9 cellular contexts compared by ENCODE assay signal in genomic region chr5:146751781-146752401, GRCh38.
A peak's percentile ranks its signal among the peaks of the same experiment; 100 is the strongest.
DNase-seq lines count a peak whose midpoint lies in the region; ATAC-seq and TF ChIP-seq lines count a peak whose summit lies in the region.
"Had no signal": no experiment of that assay in that cellular context is flagged by ENCODE, and none has a peak within 500 bp of the region (broad histone marks: within the 10 kb centered on the region; RNA-seq: fewer than 3 reads in every experiment).

No MANE protein-coding gene starts in this region.

- no peak overlapping the region for H3K4me3 Mint-ChIP-seq in endothelial cell (ENCODE audit: unreplicated experiment)

- H3K9me3 ChIP-seq in Karpas-422 (ENCODE audit: low read length) (peaks cover 5% of the 10 kb centered on the region; the same call in 1 of the 2 replicates), SJCRH30 (replicated peaks) (0 out of 2 replicates have a peak, but pooled peaks cover 3% of the 10 kb centered on the region)
- H3K9me3 ChIP-seq: upper lobe of left lung had no signal

- H3K4me1 ChIP-seq in Karpas-422 (ENCODE audit: low read length) (no peaks in the 10 kb centered on the region), SJCRH30 (peaks cover 4% of the 10 kb centered on the region; the same call in 1 of the 2 replicates)
- H3K4me1 ChIP-seq: upper lobe of left lung had no signal

- H2AFZ ChIP-seq in Karpas-422 (ENCODE audit: low read length), result no peak overlapping the region

- ATAC-seq in GM19463 (IDR thresholded peaks at IDR 0.05; ENCODE audit: unreplicated experiment) (peak; percentile 97), HG03342 (IDR thresholded peaks at IDR 0.05; ENCODE audit: unreplicated experiment) (peak; percentile 96)

- H3K9me3 Mint-ChIP-seq in endothelial cell (ENCODE audit: unreplicated experiment), result no peaks in the 10 kb centered on the region

- no peaks in the 10 kb centered on the region for H4K20me1 ChIP-seq in Karpas-422 (ENCODE audit: insufficient read depth, low read depth, low read length)

- no peak overlapping the region for H3K4me2 ChIP-seq in Karpas-422 (ENCODE audit: low read depth, low read length, poor library complexity, severe bottlenecking)

- H3K4me1 Mint-ChIP-seq in endothelial cell (ENCODE audit: unreplicated experiment), result no peaks in the 10 kb centered on the region

- H3K27ac ChIP-seq in Karpas-422 (ENCODE audit: low read length) (no peak overlapping the region), SJCRH30 (no peak overlapping the region)
- H3K27ac ChIP-seq: upper lobe of left lung had no signal

- H3K36me3 Mint-ChIP-seq in endothelial cell (ENCODE audit: low read depth, unreplicated experiment), result no peaks in the 10 kb centered on the region

- H3K36me3 ChIP-seq in Karpas-422 (ENCODE audit: insufficient read depth, low read length), result no peaks in the 10 kb centered on the region
- H3K36me3 ChIP-seq in SJCRH30, result no peaks in the 10 kb centered on the region
- H3K36me3 ChIP-seq: upper lobe of left lung had no signal

- DNase-seq in activated T-cell treated with anti-CD3 and anti-CD28 coated beads for 24 hours (ENCODE audit: low read depth) (peak; percentile 15), Karpas-422 (no peak), endothelial cell (ENCODE audit: low spot score) (no peak), SJCRH30 (no peak), inferior parietal cortex (ENCODE audit: extremely low spot score) (no peak)
- DNase-seq in stimulated activated CD4-positive, alpha-beta T cell treated with anti-CD3 and anti-CD28 coated beads, TNF-alpha, amount 100 ng/mL, for 4 hours (ENCODE audit: low read depth in 3 of 3), result peak in 2 of 3 experiments; percentile 2 to 5

- H3K27me3 ChIP-seq in Karpas-422 (ENCODE audit: low read length) (no peaks in the 10 kb centered on the region), SJCRH30 (no peaks in the 10 kb centered on the region; the same call in 1 of the 2 replicates)
- H3K27me3 ChIP-seq: upper lobe of left lung had no signal

- H3K9ac ChIP-seq in Karpas-422 (ENCODE audit: low read length), result no peak overlapping the region

- H3K9me2 ChIP-seq in Karpas-422 (replicated peaks; ENCODE audit: insufficient read depth, low read length), result no peaks in the 10 kb centered on the region

- H3K27me3 Mint-ChIP-seq in endothelial cell (ENCODE audit: unreplicated experiment), result no peaks in the 10 kb centered on the region

- no peak overlapping the region for H3K27ac Mint-ChIP-seq in endothelial cell (ENCODE audit: unreplicated experiment)

- no peak for TF ChIP-seq CTCF in endothelial cell (IDR thresholded peaks at IDR 0.05; ENCODE audit: unreplicated experiment)

- no peaks in the 10 kb centered on the region for H3K79me2 ChIP-seq in Karpas-422 (ENCODE audit: low read length)

- H3K4me3 ChIP-seq in Karpas-422 (ENCODE audit: low read length), result no peak overlapping the region
- no peak overlapping the region for H3K4me3 ChIP-seq in SJCRH30
- H3K4me3 ChIP-seq: upper lobe of left lung had no signal

Comparison
In these comparisons a context has a peak if more than half of its experiments do, and no peak if none do; other contexts are left out.
1. DNase-seq: peak in activated T-cell treated with anti-CD3 and anti-CD28 coated beads for 24 hours (single experiment) and stimulated activated CD4-positive, alpha-beta T cell treated with anti-CD3 and anti-CD28 coated beads, TNF-alpha, amount 100 ng/mL, for 4 hours (2 of 3); none in Karpas-422 (single experiment), endothelial cell (single experiment), SJCRH30 (0 of 2) and inferior parietal cortex (single experiment).